38 cellular contexts compared by ENCODE assay signal in genomic region chr3:190427108-190427507, GRCh38. TPM values are rescaled to one million over a fixed set of nuclear protein-coding genes. Genes with fewer than 3 reads are reported as not detected.
"Had no signal": no experiment of that assay in that cellular context is flagged by ENCODE, and none has a peak within 500 bp of the region (broad histone marks: within the 10 kb centered on the region; RNA-seq: fewer than 3 reads in every experiment).

No MANE protein-coding gene starts in this region.

- H3K36me3 ChIP-seq: ascending aorta, breast epithelium, esophagus squamous epithelium, gastroesophageal sphincter had no signal

- H3K27me3 ChIP-seq: ascending aorta, breast epithelium, dorsolateral prefrontal cortex, esophagus squamous epithelium, gastroesophageal sphincter had no signal

- H3K27ac ChIP-seq: ascending aorta, breast epithelium, coronary artery, dorsolateral prefrontal cortex, esophagus squamous epithelium, gastroesophageal sphincter had no signal

- H3K4me3 Mint-ChIP-seq: activated CD4-positive, alpha-beta memory T cell treated with anti-CD3 and anti-CD28 coated beads for 36 hours; activated CD4-positive, alpha-beta T cell treated with anti-CD3 and anti-CD28 coated beads for 36 hours; activated CD4-positive, alpha-beta T cell treated with anti-CD3 and anti-CD28 coated beads, Interleukin-2, amount 10 ng/mL, durations not matched to agents 24 days and 14 days; activated CD8-positive, alpha-beta memory T cell treated with anti-CD3 and anti-CD28 coated beads, Interleukin-2, amount 10 ng/mL, durations not matched to agents 7 days and 5 days; activated CD8-positive, alpha-beta T cell treated with anti-CD3 and anti-CD28 coated beads, Interleukin-2, amount 10 ng/mL, durations not matched to agents 7 days and 5 days; activated naive CD4-positive, alpha-beta T cell treated with anti-CD3 and anti-CD28 coated beads, Interleukin-2, amount 10 ng/mL, durations not matched to agents 7 days and 5 days; activated naive CD8-positive, alpha-beta T cell treated with anti-CD3 and anti-CD28 coated beads, Interleukin-2, amount 10 ng/mL, durations not matched to agents 7 days and 5 days; activated T-helper 1 cell treated with anti-CD3 and anti-CD28 coated beads, Interleukin-12 subunit alpha, Interleukin-12 subunit beta, Interleukin-2, Interleukin-4 antibody, amounts not matched to agents 30 ng/mL and 10 ng/mL and 1 ng/mL, durations not matched to agents 14 hours and 24 hours and 36 hours; brain; central memory CD8-positive, alpha-beta T cell; dendritic cell treated with granulocyte-macrophage colony-stimulating factor and Interleukin-4, amounts not matched to agents 40 ng/mL and 50 ng/mL, for 4 days; endodermal cell had no signal

- H3K9me3 ChIP-seq: ascending aorta, breast epithelium, esophagus squamous epithelium, gastroesophageal sphincter had no signal

- DNase-seq: activated CD4-positive, alpha-beta memory T cell treated with anti-CD3 and anti-CD28 coated beads for 36 hours; activated CD4-positive, alpha-beta T cell treated with anti-CD3 and anti-CD28 coated beads for 36 hours; activated CD4-positive, alpha-beta T cell treated with anti-CD3 and anti-CD28 coated beads, Interleukin-2, amount 10 ng/mL, durations not matched to agents 24 days and 14 days; activated CD4-positive, CD25-positive, alpha-beta regulatory T cell; activated CD4-positive, CD25-positive, alpha-beta regulatory T cell treated with anti-CD3 and anti-CD28 coated beads, Interleukin-2, amount 50 U/mL, for 72 hours; activated CD8-positive, alpha-beta memory T cell treated with anti-CD3 and anti-CD28 coated beads, Interleukin-2, amount 10 ng/mL, durations not matched to agents 7 days and 5 days; activated CD8-positive, alpha-beta memory T cell treated with anti-CD3 and anti-CD28 coated beads, Interleukin-2, amount 50 U/mL, for 4 hours; activated CD8-positive, alpha-beta T cell treated with anti-CD3 and anti-CD28 coated beads, Interleukin-2, amount 10 ng/mL, durations not matched to agents 7 days and 5 days; activated effector memory CD4-positive, alpha-beta T cell treated with anti-CD3 and anti-CD28 coated beads, Interleukin-2, amount 50 U/mL, for 16 hours; activated naive CD4-positive, alpha-beta T cell; activated naive CD4-positive, alpha-beta T cell treated with anti-CD3 and anti-CD28 coated beads, Interleukin-2, amount 10 ng/mL, durations not matched to agents 7 days and 5 days; activated naive CD8-positive, alpha-beta T cell treated with anti-CD3 and anti-CD28 coated beads, Interleukin-2, amount 10 ng/mL, durations not matched to agents 7 days and 5 days; activated T-cell treated with anti-CD3 and anti-CD28 coated beads, Interleukin-2, amount 50 U/mL, for 1 hour; activated T-cell treated with anti-CD3 and anti-CD28 coated beads, Interleukin-2, amount 50 U/mL, for 48 hours; dorsolateral prefrontal cortex; effector memory CD4-positive, alpha-beta T cell; endodermal cell; esophagus squamous epithelium; foreskin melanocyte; T-helper 2 cell had no signal

- H3K4me1 Mint-ChIP-seq: activated naive CD4-positive, alpha-beta T cell treated with anti-CD3 and anti-CD28 coated beads, Interleukin-2, amount 10 ng/mL, durations not matched to agents 7 days and 5 days; central memory CD8-positive, alpha-beta T cell had no signal

- H3K27me3 Mint-ChIP-seq: activated CD4-positive, alpha-beta memory T cell treated with anti-CD3 and anti-CD28 coated beads for 36 hours; activated naive CD4-positive, alpha-beta T cell treated with anti-CD3 and anti-CD28 coated beads, Interleukin-2, amount 10 ng/mL, durations not matched to agents 7 days and 5 days; brain had no signal

- H3K9me3 Mint-ChIP-seq: activated CD4-positive, alpha-beta memory T cell treated with anti-CD3 and anti-CD28 coated beads for 36 hours; activated CD4-positive, alpha-beta T cell treated with anti-CD3 and anti-CD28 coated beads, Interleukin-2, amount 10 ng/mL, durations not matched to agents 24 days and 14 days; activated naive CD4-positive, alpha-beta T cell treated with anti-CD3 and anti-CD28 coated beads, Interleukin-2, amount 10 ng/mL, durations not matched to agents 7 days and 5 days; activated naive CD4-positive, alpha-beta T cell treated with anti-CD3 and anti-CD28 coated beads, Interleukin-2, amount 50 U/mL, for 72 hours; activated naive CD8-positive, alpha-beta T cell treated with anti-CD3 and anti-CD28 coated beads, Interleukin-2, amount 10 ng/mL, durations not matched to agents 7 days and 5 days; activated T-helper 1 cell treated with anti-CD3 and anti-CD28 coated beads, Interleukin-12 subunit alpha, Interleukin-12 subunit beta, Interleukin-2, Interleukin-4 antibody, amounts not matched to agents 30 ng/mL and 10 ng/mL and 1 ng/mL, durations not matched to agents 14 hours and 24 hours and 36 hours; activated T-helper 2 cell treated with anti-CD3 and anti-CD28 coated beads, Interferon-gamma antibody, Interleukin-2, Interleukin-4, amounts not matched to agents 10 μg/mL and 5 μg/mL and 100 μg/mL, durations not matched to agents 14 hours and 24 hours and 36 hours; brain; central memory CD8-positive, alpha-beta T cell; dendritic cell treated with granulocyte-macrophage colony-stimulating factor and Interleukin-4, amounts not matched to agents 40 ng/mL and 50 ng/mL, for 4 days; endodermal cell had no signal

- H3K36me3 Mint-ChIP-seq: activated CD4-positive, alpha-beta memory T cell treated with anti-CD3 and anti-CD28 coated beads for 36 hours; activated CD8-positive, alpha-beta memory T cell treated with anti-CD3 and anti-CD28 coated beads, Interleukin-2, amount 10 ng/mL, durations not matched to agents 7 days and 5 days; activated naive CD4-positive, alpha-beta T cell treated with anti-CD3 and anti-CD28 coated beads, Interleukin-2, amount 10 ng/mL, durations not matched to agents 7 days and 5 days; activated naive CD4-positive, alpha-beta T cell treated with anti-CD3 and anti-CD28 coated beads, Interleukin-2, amount 50 U/mL, for 72 hours; activated naive CD8-positive, alpha-beta T cell treated with anti-CD3 and anti-CD28 coated beads, Interleukin-2, amount 10 ng/mL, durations not matched to agents 7 days and 5 days; brain had no signal

- H3K27ac Mint-ChIP-seq: activated CD4-positive, alpha-beta memory T cell treated with anti-CD3 and anti-CD28 coated beads for 36 hours; activated CD4-positive, alpha-beta T cell treated with anti-CD3 and anti-CD28 coated beads for 36 hours; activated CD4-positive, alpha-beta T cell treated with anti-CD3 and anti-CD28 coated beads, Interleukin-2, amount 10 ng/mL, durations not matched to agents 24 days and 14 days; activated CD8-positive, alpha-beta memory T cell treated with anti-CD3 and anti-CD28 coated beads, Interleukin-2, amount 10 ng/mL, durations not matched to agents 7 days and 5 days; activated CD8-positive, alpha-beta T cell treated with anti-CD3 and anti-CD28 coated beads, Interleukin-2, amount 10 ng/mL, durations not matched to agents 7 days and 5 days; activated naive CD4-positive, alpha-beta T cell treated with anti-CD3 and anti-CD28 coated beads, Interleukin-2, amount 10 ng/mL, durations not matched to agents 7 days and 5 days; activated naive CD4-positive, alpha-beta T cell treated with anti-CD3 and anti-CD28 coated beads, Interleukin-2, amount 50 U/mL, for 72 hours; activated naive CD8-positive, alpha-beta T cell treated with anti-CD3 and anti-CD28 coated beads, Interleukin-2, amount 10 ng/mL, durations not matched to agents 7 days and 5 days; activated T-helper 1 cell treated with anti-CD3 and anti-CD28 coated beads, Interleukin-12 subunit alpha, Interleukin-12 subunit beta, Interleukin-2, Interleukin-4 antibody, amounts not matched to agents 30 ng/mL and 10 ng/mL and 1 ng/mL, durations not matched to agents 14 hours and 24 hours and 36 hours; activated T-helper 2 cell treated with anti-CD3 and anti-CD28 coated beads, Interferon-gamma antibody, Interleukin-2, Interleukin-4, amounts not matched to agents 10 μg/mL and 5 μg/mL and 100 μg/mL, durations not matched to agents 14 hours and 24 hours and 36 hours; brain; dendritic cell treated with granulocyte-macrophage colony-stimulating factor and Interleukin-4, amounts not matched to agents 40 ng/mL and 50 ng/mL, for 4 days; endodermal cell had no signal

- H3K4me3 ChIP-seq: ascending aorta, breast epithelium, coronary artery, dorsolateral prefrontal cortex, esophagus squamous epithelium, gastroesophageal sphincter had no signal

- H3K4me1 ChIP-seq: ascending aorta, breast epithelium, esophagus squamous epithelium had no signal

- ATAC-seq: activated CD4-positive, alpha-beta T cell treated with anti-CD3 and anti-CD28 coated beads for 36 hours; activated CD8-positive, alpha-beta memory T cell treated with anti-CD3 and anti-CD28 coated beads, Interleukin-2, amount 10 ng/mL, durations not matched to agents 7 days and 5 days; activated CD8-positive, alpha-beta T cell treated with anti-CD3 and anti-CD28 coated beads, Interleukin-2, amount 10 ng/mL, durations not matched to agents 7 days and 5 days; activated naive CD4-positive, alpha-beta T cell treated with anti-CD3 and anti-CD28 coated beads, Interleukin-2, amount 50 U/mL, for 72 hours; gastroesophageal sphincter had no signal

RNA-seq across cellular contexts. Expression of gene TMEM207, which starts 22.6 kb away (rescaled TPM):
- total RNA-seq: activated CD4-positive, alpha-beta memory T cell treated with anti-CD3 and anti-CD28 coated beads for 36 hours; activated CD4-positive, alpha-beta T cell treated with anti-CD3 and anti-CD28 coated beads for 36 hours; activated CD4-positive, alpha-beta T cell treated with anti-CD3 and anti-CD28 coated beads, Interleukin-2, amount 10 ng/mL, durations not matched to agents 24 days and 14 days; activated CD8-positive, alpha-beta memory T cell treated with anti-CD3 and anti-CD28 coated beads for 36 hours; activated CD8-positive, alpha-beta memory T cell treated with anti-CD3 and anti-CD28 coated beads, Interleukin-2, amount 10 ng/mL, durations not matched to agents 7 days and 5 days; activated CD8-positive, alpha-beta T cell treated with anti-CD3 and anti-CD28 coated beads, Interleukin-2, amount 10 ng/mL, durations not matched to agents 7 days and 5 days; activated naive CD4-positive, alpha-beta T cell treated with anti-CD3 and anti-CD28 coated beads, Interleukin-2, amount 50 U/mL, for 72 hours; activated naive CD8-positive, alpha-beta T cell treated with anti-CD3 and anti-CD28 coated beads, Interleukin-2, amount 10 ng/mL, durations not matched to agents 7 days and 5 days; activated T-helper 1 cell treated with anti-CD3 and anti-CD28 coated beads, Interleukin-12 subunit alpha, Interleukin-12 subunit beta, Interleukin-2, Interleukin-4 antibody, amounts not matched to agents 30 ng/mL and 10 ng/mL and 1 ng/mL, durations not matched to agents 14 hours and 24 hours and 36 hours; activated T-helper 2 cell treated with anti-CD3 and anti-CD28 coated beads, Interferon-gamma antibody, Interleukin-2, Interleukin-4, amounts not matched to agents 10 μg/mL and 5 μg/mL and 100 μg/mL, durations not matched to agents 14 hours and 24 hours and 36 hours; ascending aorta; breast epithelium; cardiac septum; cerebellum; dorsolateral prefrontal cortex; endodermal cell; esophagus squamous epithelium; fibroblast of lung; fibroblast of villous mesenchyme; gastroesophageal sphincter; glomerular endothelial cell; T-helper 1 cell treated with Interleukin-12 subunit alpha and Interleukin-12 subunit beta and Interleukin-4 antibody, amounts not matched to agents 30 ng/mL and 1 ng/mL, for 36 hours had no signal
- polyA plus RNA-seq: esophagus, fibroblast of lung had no signal

RNA-seq across cellular contexts. Expression of gene CLDN16, which starts 39.1 kb away (rescaled TPM):
- total RNA-seq: activated CD4-positive, alpha-beta memory T cell treated with anti-CD3 and anti-CD28 coated beads for 36 hours; activated CD4-positive, alpha-beta T cell treated with anti-CD3 and anti-CD28 coated beads for 36 hours; activated CD4-positive, alpha-beta T cell treated with anti-CD3 and anti-CD28 coated beads, Interleukin-2, amount 10 ng/mL, durations not matched to agents 24 days and 14 days; activated CD8-positive, alpha-beta memory T cell treated with anti-CD3 and anti-CD28 coated beads for 36 hours; activated CD8-positive, alpha-beta memory T cell treated with anti-CD3 and anti-CD28 coated beads, Interleukin-2, amount 10 ng/mL, durations not matched to agents 7 days and 5 days; activated CD8-positive, alpha-beta T cell treated with anti-CD3 and anti-CD28 coated beads, Interleukin-2, amount 10 ng/mL, durations not matched to agents 7 days and 5 days; activated naive CD4-positive, alpha-beta T cell treated with anti-CD3 and anti-CD28 coated beads, Interleukin-2, amount 50 U/mL, for 72 hours; activated naive CD8-positive, alpha-beta T cell treated with anti-CD3 and anti-CD28 coated beads, Interleukin-2, amount 10 ng/mL, durations not matched to agents 7 days and 5 days; activated T-helper 1 cell treated with anti-CD3 and anti-CD28 coated beads, Interleukin-12 subunit alpha, Interleukin-12 subunit beta, Interleukin-2, Interleukin-4 antibody, amounts not matched to agents 30 ng/mL and 10 ng/mL and 1 ng/mL, durations not matched to agents 14 hours and 24 hours and 36 hours; activated T-helper 2 cell treated with anti-CD3 and anti-CD28 coated beads, Interferon-gamma antibody, Interleukin-2, Interleukin-4, amounts not matched to agents 10 μg/mL and 5 μg/mL and 100 μg/mL, durations not matched to agents 14 hours and 24 hours and 36 hours; ascending aorta; cardiac septum; cerebellum; gastroesophageal sphincter; T-helper 1 cell treated with Interleukin-12 subunit alpha and Interleukin-12 subunit beta and Interleukin-4 antibody, amounts not matched to agents 30 ng/mL and 1 ng/mL, for 36 hours had no signal
